Comparison of ENCODE assay signal across 8 cellular contexts in genomic region chr15:91022832-91023129, GRCh38. TPM values are rescaled to one million over a fixed set of nuclear protein-coding genes. Genes with fewer than 3 reads are reported as not detected.
DNase-seq lines count a peak whose midpoint lies in the region; ATAC-seq and TF ChIP-seq lines count a peak whose summit lies in the region.

No MANE protein-coding gene starts in this region.

- peak overlapping the region; percentile 84 for H3K4me2 ChIP-seq in neural progenitor cell

- peaks cover 40 to 50% (median 44%) of the 10 kb centered on the region in 3 donors for H3K4me1 Mint-ChIP-seq in CD8-positive, alpha-beta memory T cell
- peaks cover 22% of the 10 kb centered on the region for H3K4me1 Mint-ChIP-seq in neural progenitor cell

- H4K20me1 ChIP-seq in neural progenitor cell (ENCODE audit: low read depth), result no peaks in the 10 kb centered on the region

- peaks cover 16% of the 10 kb centered on the region for H3K4me1 ChIP-seq in CD8-positive, alpha-beta memory T cell (ENCODE audit: insufficient read depth, low read length)
- H3K4me1 ChIP-seq in HUES64 (ENCODE audit: insufficient read depth, low read length) (peaks cover 9% of the 10 kb centered on the region), neural progenitor cell (peaks cover 12% of the 10 kb centered on the region)

- CTCF ChIA-PET in CD8-positive, alpha-beta memory T cell (lab: Charles Lee), result interaction anchor here (0.7 to 3.9 kb wide), 6 partner anchors 9 to 90 kb away, joined by 3 to 12 read pairs (median 5); partner anchors contain the start of gene HDDC3

- peak overlapping the region; percentile 85 for H3K27ac ChIP-seq in CD8-positive, alpha-beta memory T cell (ENCODE audit: low read depth, low read length)
- H3K27ac ChIP-seq in HUES64 (ENCODE audit: low read depth, low read length), result no peak overlapping the region
- peak overlapping the region in 56 of 59 donors; percentile 5 to 92 (median 83) for H3K27ac ChIP-seq in dorsolateral prefrontal cortex
- H3K27ac ChIP-seq in neural progenitor cell, result no peak overlapping the region

- H2AFZ ChIP-seq in neural progenitor cell (replicated peaks), result peak overlapping the region; percentile 43

- peak overlapping the region; percentile 79 for H3K4me3 ChIP-seq in CD8-positive, alpha-beta memory T cell (ENCODE audit: low read length)
- H3K4me3 ChIP-seq in HUES64 (ENCODE audit: low read length) (peak overlapping the region; percentile 77), dorsolateral prefrontal cortex (peak overlapping the region; percentile 74 to 99 (median 94)), neural progenitor cell (peak overlapping the region; percentile 80)

- H3F3A ChIP-seq in neural progenitor cell (ENCODE audit: low read depth), result no peaks in the 10 kb centered on the region

- peak overlapping the region; percentile 90 to 98 (median 95) for H3K4me3 Mint-ChIP-seq in CD8-positive, alpha-beta memory T cell
- peak overlapping the region; percentile 98 for H3K4me3 Mint-ChIP-seq in neural progenitor cell

- H3K27me3 Mint-ChIP-seq in CD8-positive, alpha-beta memory T cell, result no peaks in the 10 kb centered on the region
- H3K27me3 Mint-ChIP-seq in neural progenitor cell (ENCODE audit: insufficient read depth, low read depth), result no peaks in the 10 kb centered on the region

- TF ChIP-seq CTCF in dorsolateral prefrontal cortex (IDR thresholded peaks at IDR 0.05 in 54 of 56, conservative IDR thresholded peaks at IDR 0.05 in 2 of 56; ENCODE audit: low read depth in 1 of 56, partially characterized antibody in 56 of 56) (peak in 8 of 56 donors; percentile 2 to 23 (median 6)), neural progenitor cell (IDR thresholded peaks at IDR 0.05) (no peak)

- intact Hi-C loops in dorsolateral prefrontal cortex (cut with DNase I), result loop anchor here in 1 of 2 donors (10.0 kb wide), 1 partner anchor 68 kb away; the partner anchor contains the start of gene RCCD1

- no peaks in the 10 kb centered on the region for H3K9me3 ChIP-seq in CD8-positive, alpha-beta memory T cell (ENCODE audit: low read length)
- H3K9me3 ChIP-seq in HUES64 (ENCODE audit: insufficient read depth, low read depth, low read length) (no peaks in the 10 kb centered on the region), neural progenitor cell (ENCODE audit: low read depth) (no peaks in the 10 kb centered on the region)

- POLR2A ChIA-PET in CD8-positive, alpha-beta memory T cell (lab: Charles Lee), result interaction anchor here (0.6 kb wide), 1 partner anchor 46 kb away, joined by 5 read pairs; no protein-coding TSS in a partner anchor

- ATAC-seq in HG02642 (IDR thresholded peaks at IDR 0.05; ENCODE audit: poor library complexity, unreplicated experiment), result no peak

- H3K79me2 ChIP-seq in neural progenitor cell (ENCODE audit: low read depth), result peaks cover 27% of the 10 kb centered on the region

- H3K36me3 ChIP-seq in CD8-positive, alpha-beta memory T cell (ENCODE audit: insufficient read depth, low read length), result no peaks in the 10 kb centered on the region
- no peaks in the 10 kb centered on the region for H3K36me3 ChIP-seq in HUES64 (ENCODE audit: insufficient read depth, low read length)
- no peaks in the 10 kb centered on the region for H3K36me3 ChIP-seq in neural progenitor cell

- no peaks in the 10 kb centered on the region for H3K27me3 ChIP-seq in CD8-positive, alpha-beta memory T cell (ENCODE audit: insufficient read depth, low read length, poor library complexity, severe bottlenecking)
- no peaks in the 10 kb centered on the region for H3K27me3 ChIP-seq in HUES64 (ENCODE audit: insufficient read depth, low read length)
- H3K27me3 ChIP-seq in dorsolateral prefrontal cortex, result no peaks in the 10 kb centered on the region
- no peaks in the 10 kb centered on the region for H3K27me3 ChIP-seq in neural progenitor cell

- no peaks in the 10 kb centered on the region for H3K9me3 Mint-ChIP-seq in CD8-positive, alpha-beta memory T cell
- no peaks in the 10 kb centered on the region for H3K9me3 Mint-ChIP-seq in neural progenitor cell

- H3K36me3 Mint-ChIP-seq in CD8-positive, alpha-beta memory T cell, result peaks cover 0 to 18% (median 2%) of the 10 kb centered on the region in 3 donors
- H3K36me3 Mint-ChIP-seq in neural progenitor cell, result peaks cover 1% of the 10 kb centered on the region

- peak overlapping the region; percentile 80 to 98 (median 92) for H3K27ac Mint-ChIP-seq in CD8-positive, alpha-beta memory T cell
- no peak overlapping the region for H3K27ac Mint-ChIP-seq in neural progenitor cell

- WGBS in HUES64, result 78% methylated on average over 1 of the region's 1 CpG

- no peak for DNase-seq in CD8-positive, alpha-beta memory T cell
- no peak for DNase-seq in dorsolateral prefrontal cortex
- no peak for DNase-seq in neural progenitor cell (ENCODE audit: low spot score)
- no peak for DNase-seq in NCI-H69 (lab: John Stamatoyannopoulos, UW)
- DNase-seq in central memory CD4-positive, alpha-beta T cell, result no peak
- DNase-seq in DMS 273 (lab: John Stamatoyannopoulos, UW; ENCODE audit: unreplicated experiment), result no peak

- H3K9ac ChIP-seq in HUES64 (ENCODE audit: low read depth, low read length) (peak overlapping the region; percentile 67), neural progenitor cell (no peak overlapping the region)

RNA-seq across cellular contexts. Expression of gene VPS33B, which starts 0.4 kb away (rescaled TPM):
- total RNA-seq in CD8-positive, alpha-beta memory T cell, result 10 to 100 TPM; 20.4 to 20.6 TPM
- polyA plus RNA-seq in CD8-positive, alpha-beta memory T cell, result 10.6 TPM
- polyA plus RNA-seq in HUES64 (2013, experiment 1 of 2), result 10.1 TPM
- polyA plus RNA-seq in HUES64 (2013, experiment 2 of 2), result 10.8 TPM
- total RNA-seq in dorsolateral prefrontal cortex (10 to 100 TPM; 12.8 to 34.6 (median 22.3) TPM), neural progenitor cell (ENCODE audit: low replicate concordance) (13.0 and 13.9 TPM in 2 replicates)

RNA-seq across cellular contexts. Expression of gene PRC1, which starts 28.4 kb away (rescaled TPM):
- total RNA-seq in CD8-positive, alpha-beta memory T cell, result 10 to 100 TPM; 79.7 to 79.9 TPM
- 3.4 TPM for polyA plus RNA-seq in CD8-positive, alpha-beta memory T cell
- polyA plus RNA-seq in HUES64 (2013, experiment 1 of 2), result 72.2 TPM
- 97.4 TPM for polyA plus RNA-seq in HUES64 (2013, experiment 2 of 2)
- 10 to 100 TPM in 94 of 120 experiments, 1 to 10 TPM in 26; 6.7 to 23.2 (median 13.5) TPM for total RNA-seq in dorsolateral prefrontal cortex
- total RNA-seq in neural progenitor cell (ENCODE audit: low replicate concordance), result 257 and 284 TPM in 2 replicates

Comparison
In these comparisons a context has a peak if more than half of its experiments do, and no peak if none do; other contexts are left out.
1. H3K27ac ChIP-seq: peak in CD8-positive, alpha-beta memory T cell (single experiment) and dorsolateral prefrontal cortex (56 of 59); none in HUES64 (single experiment) and neural progenitor cell (single experiment).
2. Peak in every context shown above with its lines, with median percentiles within 50 percentile points of each other: H3K4me3 ChIP-seq.